In genomic region chr13:26628706-26629105, GRCh38 we compare ENCODE assay signal across 10 cellular contexts.
A peak's percentile ranks its signal among the peaks of the same experiment; 100 is the strongest.
DNase-seq lines count a peak whose midpoint lies in the region; ATAC-seq and TF ChIP-seq lines count a peak whose summit lies in the region.
"Had no signal": no experiment of that assay in that cellular context is flagged by ENCODE, and none has a peak within 500 bp of the region (broad histone marks: within the 10 kb centered on the region; RNA-seq: fewer than 3 reads in every experiment).

No MANE protein-coding gene starts in this region.

- H3K4me3 Mint-ChIP-seq in CD4-positive, alpha-beta memory T cell, result no peak overlapping the region

- no peak overlapping the region for H3K4me3 ChIP-seq in AG04449 (ENCODE audit: low read depth, low read length)
- no peak overlapping the region for H3K4me3 ChIP-seq in GM06990 (replicated peaks; ENCODE audit: low read depth, low read length)
- H3K4me3 ChIP-seq in foreskin fibroblast (ENCODE audit: low read depth in 1 of 2, low read length in 2 of 2), result no peak overlapping the region
- no peak overlapping the region for H3K4me3 ChIP-seq in CD4-positive, alpha-beta memory T cell (ENCODE audit: low read length in 2 of 2)
- H3K4me3 ChIP-seq: esophagus muscularis mucosa had no signal

- CTCF ChIA-PET in AG04449 (lab: Yijun Ruan, JAX), result interaction anchor here (1.1 to 3.1 kb wide), 12 partner anchors 9 to 443 kb away, joined by 3 to 15 read pairs (median 4); no protein-coding TSS in a partner anchor
- CTCF ChIA-PET in CD4-positive, alpha-beta memory T cell (lab: Charles Lee; ENCODE audit: partially characterized antibody), result no interaction called here

- H3K27me3 Mint-ChIP-seq in CD4-positive, alpha-beta memory T cell, result peaks cover 0 to under 1% of the 10 kb centered on the region in 2 donors

- peaks cover 2 to 20% (median 15%) of the 10 kb centered on the region in 8 donors for H3K9me3 Mint-ChIP-seq in CD4-positive, alpha-beta memory T cell

- H3K27ac ChIP-seq in CD4-positive, alpha-beta memory T cell (ENCODE audit: low read depth, low read length), result no peak overlapping the region
- H3K27ac ChIP-seq: esophagus muscularis mucosa had no signal

- H3K9me3 ChIP-seq in CD4-positive, alpha-beta memory T cell (ENCODE audit: control insufficient read depth in 1 of 2, low read length in 2 of 2), result no peaks in the 10 kb centered on the region

- H3K4me1 ChIP-seq in CD4-positive, alpha-beta memory T cell (ENCODE audit: insufficient read depth, low read length), result no peaks in the 10 kb centered on the region
- H3K4me1 ChIP-seq: esophagus muscularis mucosa had no signal

- H3K4me1 Mint-ChIP-seq in CD4-positive, alpha-beta memory T cell, result no peaks in the 10 kb centered on the region

- TF ChIP-seq CTCF in AG04449 (IDR thresholded peaks at IDR 0.05; ENCODE audit: insufficient read depth, low read length, missing control alignments) (peak; percentile 21), GM06990 (IDR thresholded peaks at IDR 0.05; ENCODE audit: insufficient read depth, low read length, poor library complexity, severe bottlenecking) (peak; percentile 16), foreskin fibroblast (IDR thresholded peaks at IDR 0.05; ENCODE audit: low read depth, low read length) (peak; percentile 6)

- H3K36me3 Mint-ChIP-seq in CD4-positive, alpha-beta memory T cell, result no peaks in the 10 kb centered on the region

- no peaks in the 10 kb centered on the region for H3K27me3 ChIP-seq in GM06990 (replicated peaks; ENCODE audit: control insufficient read depth, insufficient read depth, low read length)
- no peaks in the 10 kb centered on the region for H3K27me3 ChIP-seq in CD4-positive, alpha-beta memory T cell (ENCODE audit: insufficient read depth, low read length)
- H3K27me3 ChIP-seq: esophagus muscularis mucosa had no signal

- DNase-seq in AG04449 (ENCODE audit: low read depth, low spot score), result no peak
- no peak for DNase-seq in GM06990 (ENCODE audit: extremely low read depth, insufficient read length)
- DNase-seq in RPMI7951 (ENCODE audit: low read depth), result peak; percentile 33
- DNase-seq in foreskin fibroblast, result peak in 1 of 2 donors; percentile 41
- DNase-seq in CD4-positive, alpha-beta memory T cell, result no peak
- DNase-seq in C1 segment of cervical spinal cord (lab: John Stamatoyannopoulos, UW), result no peak
- DNase-seq in T1000 (lab: John Stamatoyannopoulos, UW), result no peak
- DNase-seq: activated effector memory CD4-positive, alpha-beta T cell treated with Interleukin-2 at 50 U/mL for 16 hours had no signal

- no peaks in the 10 kb centered on the region for H3K36me3 ChIP-seq in GM06990 (ENCODE audit: control insufficient read depth, insufficient read depth, low read length)
- H3K36me3 ChIP-seq in CD4-positive, alpha-beta memory T cell (ENCODE audit: insufficient read depth, low read length), result no peaks in the 10 kb centered on the region
- H3K36me3 ChIP-seq: esophagus muscularis mucosa had no signal

- POLR2A ChIA-PET in AG04449 (lab: Yijun Ruan, JAX), result no interaction called here
- POLR2A ChIA-PET in CD4-positive, alpha-beta memory T cell (lab: Charles Lee; ENCODE audit: partially characterized antibody), result no interaction called here

- no peak for ATAC-seq in HG02571 (IDR thresholded peaks at IDR 0.05; ENCODE audit: unreplicated experiment)

- intact Hi-C loops in CD4-positive, alpha-beta memory T cell (cut with micrococcal nuclease), result no loop called here

- H3K27ac Mint-ChIP-seq in CD4-positive, alpha-beta memory T cell, result no peak overlapping the region
